ENCODE assay signal across 8 cellular contexts in the genomic region with DNA sequence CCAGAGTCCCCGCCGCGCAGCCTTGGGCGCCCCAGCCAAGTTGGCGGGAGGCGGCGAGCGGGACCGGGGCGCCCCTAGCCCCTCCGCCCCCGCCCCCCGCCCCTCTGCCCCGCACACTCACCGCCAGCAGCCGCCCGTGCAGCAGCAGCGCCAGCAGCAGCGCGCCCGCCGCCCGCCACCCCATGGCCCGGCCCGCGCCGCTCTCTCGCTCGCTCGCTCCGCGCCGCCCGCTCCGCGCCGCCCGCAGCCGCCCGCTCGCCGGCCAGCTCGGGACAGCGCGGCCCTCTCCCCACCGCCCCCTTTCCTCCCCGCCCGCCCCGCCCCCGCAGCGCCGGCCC. TPM values are rescaled to one million over a fixed set of nuclear protein-coding genes. Genes with fewer than 3 reads are reported as not detected.
DNase-seq lines count a peak whose midpoint lies in the region; FAIRE-seq and TF ChIP-seq lines count a peak whose summit lies in the region.

HSPG2 (minus strand) TSS at position 277 of the 338 bp plus-strand sequence; CDS start at position 184, 93 bp downstream.

- H3K36me3 Mint-ChIP-seq in HFFc6 (ENCODE audit: low read depth): peaks cover 16% of the 10 kb centered on the region
- no peaks in the 10 kb centered on the region for H3K36me3 Mint-ChIP-seq in activated naive CD8-positive, alpha-beta T cell treated with anti-CD3 and anti-CD28 coated beads for 36 hours

- peaks cover 74% of the 10 kb centered on the region for H3K4me1 Mint-ChIP-seq in HFFc6 (ENCODE audit: low read depth)
- peaks cover 11% of the 10 kb centered on the region for H3K4me1 Mint-ChIP-seq in activated naive CD8-positive, alpha-beta T cell treated with anti-CD3 and anti-CD28 coated beads for 36 hours

- H3K4me3 Mint-ChIP-seq in HFFc6: peak within 1 kb of the TSS; percentile 94
- H3K4me3 Mint-ChIP-seq in activated naive CD8-positive, alpha-beta T cell treated with anti-CD3 and anti-CD28 coated beads for 36 hours: peak within 1 kb of the TSS; percentile 79

- H3K36me3 ChIP-seq in iPS DF 6.9 (ENCODE audit: control insufficient read depth, insufficient read depth, low read length): no peaks in the 10 kb centered on the region
- no peaks in the 10 kb centered on the region for H3K36me3 ChIP-seq in small intestine (ENCODE audit: control insufficient read depth in 2 of 2, insufficient read depth in 2 of 2, low read length in 2 of 2)

- H3K27me3 Mint-ChIP-seq in HFFc6 (ENCODE audit: insufficient read depth): no peaks in the 10 kb centered on the region; the same call in none of the 2 replicates
- peaks cover 15% of the 10 kb centered on the region for H3K27me3 Mint-ChIP-seq in activated naive CD8-positive, alpha-beta T cell treated with anti-CD3 and anti-CD28 coated beads for 36 hours

- H3K27ac ChIP-seq in iPS DF 6.9 (ENCODE audit: low read length): no peak within 1 kb of the TSS
- peak within 1 kb of the TSS; percentile 79 to 81 for H3K27ac ChIP-seq in small intestine (ENCODE audit: low read depth in 1 of 2, low read length in 1 of 2)

- H3K9me3 ChIP-seq in iPS DF 6.9 (ENCODE audit: control insufficient read depth, insufficient read depth, low read length): no peaks in the 10 kb centered on the region
- H3K9me3 ChIP-seq in small intestine (ENCODE audit: control insufficient read depth, low read depth): no peaks in the 10 kb centered on the region

- H3K4me1 ChIP-seq in iPS DF 6.9 (ENCODE audit: control insufficient read depth, insufficient read depth, low read length) (peaks cover 16% of the 10 kb centered on the region), small intestine (ENCODE audit: control insufficient read depth in 2 of 2, insufficient read depth in 1 of 2, low read depth in 1 of 2, low read length in 1 of 2) (no peaks in the 10 kb centered on the region)

- WGBS in iPS DF 6.9 (ENCODE audit: insufficient coverage, insufficient read length): no CpG with 5 or more reads among the region's 52 CpGs
- WGBS in small intestine, 3 donors: 0% methylated on average over 5 to 52 of the region's 52 CpGs

- no peak for FAIRE-seq in small intestine (lab: Jason Lieb, UNC)

- DNase-seq in HFFc6: no peak
- DNase-seq in activated naive CD8-positive, alpha-beta T cell treated with anti-CD3 and anti-CD28 coated beads for 36 hours: no peak
- DNase-seq in iPS DF 6.9 (ENCODE audit: low read depth, low spot score): no peak
- DNase-seq in small intestine: no peak
- no peak for DNase-seq in NCI-H345 treated with DMSO at 0.1 percent for 48 hours (lab: John Stamatoyannopoulos, UW; ENCODE audit: unreplicated experiment)
- DNase-seq in NCI-H1694 treated with DMSO at 0.1 percent for 48 hours (lab: John Stamatoyannopoulos, UW): no peak
- DNase-seq in activated CD4-positive, alpha-beta T cell treated with anti-CD3 and anti-CD28 coated beads, Interleukin-2, amount 50 U/mL, for 1 hour: no peak
- DNase-seq in activated CD4-positive, alpha-beta T cell treated with anti-CD3 and anti-CD28 coated beads for 48 hours: no peak

- H3K9me3 Mint-ChIP-seq in HFFc6: no peaks in the 10 kb centered on the region
- no peaks in the 10 kb centered on the region for H3K9me3 Mint-ChIP-seq in activated naive CD8-positive, alpha-beta T cell treated with anti-CD3 and anti-CD28 coated beads for 36 hours

- no peak for TF ChIP-seq CTCF in HFFc6 (IDR thresholded peaks at IDR 0.05)

- H3K27ac Mint-ChIP-seq in HFFc6: peak within 1 kb of the TSS; percentile 98
- H3K27ac Mint-ChIP-seq in activated naive CD8-positive, alpha-beta T cell treated with anti-CD3 and anti-CD28 coated beads for 36 hours: peak within 1 kb of the TSS; percentile 44

- H3K4me3 ChIP-seq in iPS DF 6.9 (ENCODE audit: low read length): peak within 1 kb of the TSS; percentile 74
- peak within 1 kb of the TSS; percentile 55 to 81 for H3K4me3 ChIP-seq in small intestine (ENCODE audit: low read depth in 1 of 2, low read length in 2 of 2)

- no peaks in the 10 kb centered on the region for H3K27me3 ChIP-seq in iPS DF 6.9 (ENCODE audit: control insufficient read depth, insufficient read depth, low read length)
- no peaks in the 10 kb centered on the region for H3K27me3 ChIP-seq in small intestine (ENCODE audit: control insufficient read depth in 2 of 2, insufficient read depth in 2 of 2, low read length in 2 of 2)

RNA-seq across cellular contexts. Expression of gene HSPG2, which starts in this region (rescaled TPM):
- total RNA-seq in HFFc6 (2021; fragmentation: NEBNext Ultra II Directional; extraction: Animal tissue kit (Norgen Biotek cat#: 25700)): 100 to 1,000 TPM; 275 to 430 (median 297) TPM
- 10 to 100 TPM; 11.0 to 11.6 TPM for total RNA-seq in activated naive CD8-positive, alpha-beta T cell treated with anti-CD3 and anti-CD28 coated beads for 36 hours
- polyA plus RNA-seq in small intestine: 10 to 100 TPM in 2 of 3 donors, 1 to 10 TPM in 1; 3.6 to 82.3 (median 15.1) TPM

Comparison
In these comparisons a context has a peak if more than half of its experiments do, and no peak if none do; other contexts are left out.
1. RNA of gene HSPG2 (total RNA-seq): 275 to 430 TPM in HFFc6; 11.0 to 11.6 TPM in activated naive CD8-positive, alpha-beta T cell treated with anti-CD3 and anti-CD28 coated beads for 36 hours; every median in the first group is over 10 times any median in the second.